ENCODE assay signal across 27 cellular contexts in genomic region chr4:54806351-54806750, GRCh38.
"Had no signal": no experiment of that assay in that cellular context is flagged by ENCODE, and none has a peak within 500 bp of the region (broad histone marks: within the 10 kb centered on the region; RNA-seq: fewer than 3 reads in every experiment).

No MANE protein-coding gene starts in this region.

- DNase-seq: stimulated activated CD4-positive, alpha-beta T cell treated with anti-CD3 and anti-CD28 coated beads, Interleukin-2, amount 100 ng/mL, for 48 hours; stimulated activated CD4-positive, alpha-beta T cell treated with anti-CD3 and anti-CD28 coated beads, Interleukin-4, amount 100 ng/mL, for 1 hour; stimulated activated CD4-positive, alpha-beta T cell treated with anti-CD3 and anti-CD28 coated beads, Interleukin-4, amount 100 ng/mL, for 24 hours; stimulated activated CD4-positive, alpha-beta T cell treated with anti-CD3 and anti-CD28 coated beads, Interleukin-4, amount 100 ng/mL, for 4 hours; stimulated activated CD8-positive, alpha-beta memory T cell treated with anti-CD3 and anti-CD28 coated beads, Interleukin-4, amount 100 ng/mL, for 48 hours; stimulated activated naive B cell treated with anti-CD40 and anti-IgM and Interleukin-4, amounts not matched to agents 10 μg/mL and 1 μg/mL and 100 μg/mL, for 72 hours; stimulated activated naive CD4-positive, alpha-beta T cell; stimulated activated naive CD4-positive, alpha-beta T cell treated with Interleukin-2 at 50 U/mL for 16 hours; stimulated activated naive CD8-positive, alpha-beta T cell treated with anti-CD3 and anti-CD28 coated beads, Interleukin-15, amount 100 ng/mL, for 72 hours; stimulated activated naive CD8-positive, alpha-beta T cell treated with anti-CD3 and anti-CD28 coated beads, Interleukin-15, Interleukin-2, amounts not matched to agents 100 U/mL and 50 U/mL, for 24 hours; stomach; substantia nigra; testis; thyroid gland; tibial artery; transverse colon; trophoblast cell; upper lobe of left lung; upper lobe of right lung; uterus had no signal

- H3K36me3 ChIP-seq: stomach, suprapubic skin, thoracic aorta, thyroid gland, tibial artery, tibial nerve, transverse colon, upper lobe of left lung, upper lobe of right lung, uterus, vagina had no signal

- H3K27me3 ChIP-seq: stomach, suprapubic skin, testis, thyroid gland, tibial artery, tibial nerve, transverse colon, upper lobe of left lung, upper lobe of right lung, uterus, vagina had no signal

- H3K9me3 ChIP-seq: suprapubic skin, testis, thoracic aorta, thyroid gland, transverse colon, upper lobe of right lung, uterus, vagina had no signal

- FAIRE-seq: urothelium cell line had no signal

- H3K4me3 ChIP-seq: stomach, suprapubic skin, testis, thoracic aorta, thyroid gland, tibial artery, tibial nerve, transverse colon, upper lobe of left lung, upper lobe of right lung, uterus, vagina had no signal

- ATAC-seq: stimulated activated effector memory CD8-positive, alpha-beta T cell treated with anti-CD3 and anti-CD28 coated beads, Interleukin-12 subunit alpha, Interleukin-12 subunit beta, amount 100 ng/mL, for 72 hours; stimulated activated memory B cell treated with anti-CD40 and anti-IgM and Interleukin-4, amounts not matched to agents 10 μg/mL and 1 μg/mL and 100 μg/mL, for 72 hours; stimulated activated naive B cell treated with anti-CD40 and anti-IgM and Interleukin-4, amounts not matched to agents 10 μg/mL and 1 μg/mL and 100 μg/mL, for 72 hours; stimulated activated naive CD8-positive, alpha-beta T cell treated with anti-CD3 and anti-CD28 coated beads, Interleukin-15, amount 100 ng/mL, for 72 hours; stimulated activated naive CD8-positive, alpha-beta T cell treated with anti-CD3 and anti-CD28 coated beads, Interleukin-15, Interleukin-2, amounts not matched to agents 100 U/mL and 50 U/mL, for 24 hours; upper lobe of right lung had no signal

- H3K27ac ChIP-seq: stomach, suprapubic skin, testis, thoracic aorta, thyroid gland, tibial artery, tibial nerve, transverse colon, upper lobe of left lung, upper lobe of right lung, uterus, vagina had no signal

- H3K4me1 ChIP-seq: stomach, testis, tibial nerve, transverse colon, upper lobe of left lung, upper lobe of right lung, uterus, vagina had no signal
